7 cellular contexts compared by ENCODE assay signal in genomic region chr2:38377501-38378258, GRCh38. TPM values are rescaled to one million over a fixed set of nuclear protein-coding genes. Genes with fewer than 3 reads are reported as not detected.
DNase-seq lines count a peak whose midpoint lies in the region; ATAC-seq and TF ChIP-seq lines count a peak whose summit lies in the region.

No MANE protein-coding gene starts in this region.

- no peaks in the 10 kb centered on the region for H3K9me3 Mint-ChIP-seq in neural progenitor cell

- DNase-seq in neural progenitor cell (ENCODE audit: low spot score): no peak
- no peak for DNase-seq in T-helper 9 cell

- H3K4me1 Mint-ChIP-seq in neural progenitor cell: peaks cover 34% of the 10 kb centered on the region

- H3K27me3 ChIP-seq in esophagus (ENCODE audit: control insufficient read depth in 1 of 2, insufficient read depth in 2 of 2, low read length in 2 of 2) (no peaks in the 10 kb centered on the region), neural progenitor cell (no peaks in the 10 kb centered on the region)

- H3K4me2 ChIP-seq in neural progenitor cell: peak overlapping the region; percentile 92

- no peaks in the 10 kb centered on the region for H3K27me3 Mint-ChIP-seq in neural progenitor cell (ENCODE audit: insufficient read depth, low read depth)

- peak overlapping the region; percentile 77 for H3K27ac ChIP-seq in KOPT-K1 (ENCODE audit: low read depth, low read length, poor library complexity, severe bottlenecking)
- peak overlapping the region; percentile 82 to 90 for H3K27ac ChIP-seq in esophagus (ENCODE audit: low read depth in 2 of 2, low read length in 1 of 2)
- peak overlapping the region; percentile 18 for H3K27ac ChIP-seq in neural progenitor cell

- peak overlapping the region; percentile 91 for H3K4me3 Mint-ChIP-seq in neural progenitor cell

- TF ChIP-seq CTCF in neural progenitor cell (IDR thresholded peaks at IDR 0.05): no peak

- H3K36me3 Mint-ChIP-seq in neural progenitor cell: peaks cover 5% of the 10 kb centered on the region

- H3F3A ChIP-seq in neural progenitor cell (ENCODE audit: low read depth): peaks cover 9% of the 10 kb centered on the region

- no peak overlapping the region for H3K9ac ChIP-seq in neural progenitor cell

- H3K36me3 ChIP-seq in KOPT-K1 (ENCODE audit: insufficient read depth, low read length) (peaks cover 22% of the 10 kb centered on the region), esophagus (ENCODE audit: control insufficient read depth in 2 of 2, insufficient read depth in 2 of 2, low read length in 1 of 2) (no peaks in the 10 kb centered on the region), neural progenitor cell (no peaks in the 10 kb centered on the region)

- peaks cover 39% of the 10 kb centered on the region for H4K20me1 ChIP-seq in neural progenitor cell (ENCODE audit: low read depth)

- H3K4me1 ChIP-seq in esophagus (ENCODE audit: control insufficient read depth in 2 of 2, insufficient read depth in 2 of 2, low read length in 1 of 2) (no peaks in the 10 kb centered on the region), neural progenitor cell (peaks cover 24% of the 10 kb centered on the region)

- H2AFZ ChIP-seq in neural progenitor cell (replicated peaks): peak overlapping the region; percentile 85

- ATAC-seq in SK-N-SH treated with all-trans-retinoic acid at 6 μM for 48 hours: peak; percentile 82
- no peak for ATAC-seq in HG03442 (IDR thresholded peaks at IDR 0.05; ENCODE audit: unreplicated experiment)

- H3K9me3 ChIP-seq in KOPT-K1 (ENCODE audit: insufficient read depth, low read length, poor library complexity, severe bottlenecking) (no peaks in the 10 kb centered on the region), esophagus (ENCODE audit: control insufficient read depth in 2 of 2, insufficient read depth in 1 of 2, low read depth in 1 of 2, low read length in 1 of 2) (no peaks in the 10 kb centered on the region), neural progenitor cell (ENCODE audit: low read depth) (no peaks in the 10 kb centered on the region)

- H3K4me3 ChIP-seq in GM08714 (ENCODE audit: low read length) (peak overlapping the region; percentile 80), esophagus (ENCODE audit: low read depth in 1 of 2, low read length in 2 of 2) (peak overlapping the region; percentile 81 to 100), neural progenitor cell (peak overlapping the region; percentile 98)

- WGBS in esophagus, 2 donors: 2 to 3% methylated on average over 19 of the region's 19 CpGs

- peaks cover 39% of the 10 kb centered on the region for H3K79me2 ChIP-seq in neural progenitor cell (ENCODE audit: low read depth)

- peak overlapping the region; percentile 87 for H3K27ac Mint-ChIP-seq in neural progenitor cell

TF ChIP-seq in SK-N-SH treated with all-trans-retinoic acid at 6 μM for 48 hours, 23 proteins besides CTCF, POLR2A, EP300 and RAD21:
- TF ChIP-seq PATZ1 (CRISPR knock-in tag; IDR thresholded peaks at IDR 0.05; ENCODE audit: borderline replicate concordance) (peak; percentile 97), ZC3H10 (CRISPR knock-in tag; IDR thresholded peaks at IDR 0.05) (no peak), ZNF565 (CRISPR knock-in tag; conservative IDR thresholded peaks at IDR 0.05; ENCODE audit: low read depth) (0 out of 2 replicates have a peak, but pooled peaks have one; percentile 22)

RNA-seq across cellular contexts. Expression of gene ATL2, which starts 0.6 kb away (rescaled TPM):
- 10 to 100 TPM; 27.9 to 41.7 TPM for polyA plus RNA-seq in esophagus
- total RNA-seq in neural progenitor cell (ENCODE audit: low replicate concordance): 158 and 203 TPM in 2 replicates

Comparison
In these comparisons a context has a peak if more than half of its experiments do, and no peak if none do; other contexts are left out.
1. H3K27ac ChIP-seq: peak in every context shown above with its lines; median percentile 86 in esophagus; 77 in KOPT-K1; 18 in neural progenitor cell.